ENCODE assay signal across 1 cellular context in the genomic region with DNA sequence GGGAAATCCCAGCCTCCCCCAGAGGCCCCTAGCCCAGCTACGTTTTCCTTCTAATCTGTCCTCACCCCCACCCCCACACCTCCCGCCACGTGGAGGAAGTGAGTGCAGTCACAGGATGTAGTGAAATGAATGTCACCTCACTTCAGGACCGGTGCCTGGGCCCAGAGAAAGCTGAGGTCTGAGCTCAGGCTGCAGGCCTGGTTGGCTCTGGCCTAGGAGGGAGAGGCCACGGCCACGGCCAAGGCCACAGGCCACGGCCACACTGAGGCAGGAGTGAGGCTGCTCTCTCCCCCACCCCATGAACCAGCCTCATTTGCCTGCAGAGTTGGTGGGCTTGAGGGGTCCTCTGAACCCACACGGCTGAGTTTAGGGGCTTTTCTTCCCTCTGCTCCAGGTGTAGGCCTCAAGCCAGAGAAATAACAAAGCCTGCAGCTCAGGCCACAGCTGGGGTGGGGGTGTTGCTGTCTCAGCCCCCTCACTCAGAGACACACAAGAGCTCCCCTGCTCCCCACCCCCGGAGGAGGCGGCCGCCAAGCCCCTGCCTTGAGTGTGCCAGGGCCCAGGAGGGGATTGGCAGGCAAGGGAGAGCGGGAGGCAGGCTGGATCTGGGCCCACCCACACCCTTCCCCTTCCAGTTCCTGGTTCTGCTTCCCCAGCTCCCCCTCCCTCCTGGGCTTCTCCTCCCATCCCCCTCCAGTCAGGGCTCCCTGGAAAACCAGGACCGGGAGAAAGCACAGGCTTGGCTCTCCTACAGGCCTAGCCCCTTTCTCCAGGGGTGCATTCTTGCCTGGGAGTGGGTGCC.
TF ChIP-seq lines count a peak whose summit lies in the region.

No MANE protein-coding gene starts in this region.

TF ChIP-seq in GM23338, 12 proteins besides CTCF, POLR2A, EP300 and RAD21:
- TF ChIP-seq ZNF462 (CRISPR knock-in tag; IDR thresholded peaks at IDR 0.05) (no peak), STAT1 (IDR thresholded peaks at IDR 0.05; ENCODE audit: unreplicated experiment) (peak; percentile 23), NANOG (IDR thresholded peaks at IDR 0.05; ENCODE audit: borderline replicate concordance) (no peak), ZNF114 (CRISPR knock-in tag; IDR thresholded peaks at IDR 0.05) (no peak), ZNF331 (CRISPR knock-in tag; IDR thresholded peaks at IDR 0.05; ENCODE audit: low read depth) (no peak), POLR2AphosphoS5 (IDR thresholded peaks at IDR 0.05; ENCODE audit: low read depth) (peak; percentile 18; the same call in 1 of the 2 replicates), JUNB (IDR thresholded peaks at IDR 0.05; ENCODE audit: unreplicated experiment) (no peak)
